2 cellular contexts compared by ENCODE assay signal in genomic region chr2:24512404-24512803, GRCh38.
A peak's percentile ranks its signal among the peaks of the same experiment; 100 is the strongest.
TF ChIP-seq lines count a peak whose summit lies in the region.

No MANE protein-coding gene starts in this region.

TF ChIP-seq in IMR-90, 13 proteins besides CTCF, POLR2A, EP300 and RAD21:
- peak; percentile 10; the same call in 1 of the 2 replicates for TF ChIP-seq NFE2L2 (IDR thresholded peaks at IDR 0.05; ENCODE audit: low read depth, low read length)
- no peak for TF ChIP-seq SMC3 (IDR thresholded peaks at IDR 0.05; ENCODE audit: low read depth, low read length)
- no peak for TF ChIP-seq BHLHE40 (IDR thresholded peaks at IDR 0.05; ENCODE audit: low read depth, low read length)

TF ChIP-seq in SK-N-SH treated with all-trans-retinoic acid at 6 μM for 48 hours, 23 proteins besides CTCF, POLR2A, EP300 and RAD21:
- TF ChIP-seq GLIS3 (CRISPR knock-in tag; IDR thresholded peaks at IDR 0.05) (no peak), CSRNP3 (CRISPR knock-in tag; IDR thresholded peaks at IDR 0.05) (no peak), ZNF565 (CRISPR knock-in tag; conservative IDR thresholded peaks at IDR 0.05; ENCODE audit: low read depth) (no peak), POU6F1 (CRISPR knock-in tag; IDR thresholded peaks at IDR 0.05; ENCODE audit: borderline replicate concordance, low read depth) (no peak), ZC3H10 (CRISPR knock-in tag; IDR thresholded peaks at IDR 0.05) (no peak), ZNF8 (CRISPR knock-in tag; IDR thresholded peaks at IDR 0.05) (no peak), TOX (CRISPR knock-in tag; IDR thresholded peaks at IDR 0.05; ENCODE audit: borderline replicate concordance) (no peak), TSHZ2 (CRISPR knock-in tag; IDR thresholded peaks at IDR 0.05) (no peak), ZFP30 (CRISPR knock-in tag; IDR thresholded peaks at IDR 0.05) (no peak), RARB (CRISPR knock-in tag; IDR thresholded peaks at IDR 0.05) (no peak), ZFP3 (CRISPR knock-in tag; IDR thresholded peaks at IDR 0.05) (no peak), SNAI2 (CRISPR knock-in tag; IDR thresholded peaks at IDR 0.05) (no peak), BACH2 (CRISPR knock-in tag; IDR thresholded peaks at IDR 0.05; ENCODE audit: borderline replicate concordance) (no peak), ESRRG (CRISPR knock-in tag; IDR thresholded peaks at IDR 0.05) (no peak), ISL1 (CRISPR knock-in tag; IDR thresholded peaks at IDR 0.05) (no peak)
